In the genomic region with DNA sequence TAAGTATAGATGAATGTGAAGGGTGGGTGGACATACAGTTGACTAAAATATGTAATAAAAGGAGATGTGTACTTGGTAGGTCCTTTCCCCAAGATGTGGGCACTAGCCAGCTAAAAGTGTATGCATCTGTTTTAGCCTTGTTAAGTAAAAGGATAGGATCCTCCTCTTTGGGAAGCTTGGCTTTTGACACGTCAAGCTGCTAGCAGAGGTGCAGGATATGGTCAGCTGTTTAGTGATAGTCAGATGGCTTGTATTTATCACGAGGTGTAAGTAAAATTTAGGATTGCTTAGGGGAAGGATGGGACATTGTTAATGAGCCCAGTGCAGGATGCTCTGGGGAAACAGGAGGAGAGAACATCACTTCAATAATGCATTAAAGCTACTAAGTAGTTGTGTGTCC, we compare ENCODE assay signal across 10 cellular contexts. TPM values are rescaled to one million over a fixed set of nuclear protein-coding genes. Genes with fewer than 3 reads are reported as not detected.
DNase-seq lines count a peak whose midpoint lies in the region; ATAC-seq and TF ChIP-seq lines count a peak whose summit lies in the region.
"Had no signal": no experiment of that assay in that cellular context is flagged by ENCODE, and none has a peak within 500 bp of the region (broad histone marks: within the 10 kb centered on the region; RNA-seq: fewer than 3 reads in every experiment).

No MANE protein-coding gene starts in this region.

- H3K4me3 ChIP-seq in heart left ventricle (peak overlapping the region in 10 of 12 donors; percentile 66 to 99 (median 84)), tibial nerve (peak overlapping the region in 2 of 4 donors; percentile 83 to 92), uterus (no peak overlapping the region)

- no peaks in the 10 kb centered on the region for H3K36me3 ChIP-seq in heart left ventricle
- peaks cover 0 to 6% (median 0%) of the 10 kb centered on the region in 3 donors for H3K36me3 ChIP-seq in tibial nerve
- H3K36me3 ChIP-seq in uterus: no peaks in the 10 kb centered on the region
- H3K36me3 ChIP-seq: HAP-1 had no signal

- no peak for DNase-seq in heart left ventricle
- no peak for DNase-seq in Right ventricle myocardium inferior (ENCODE audit: missing footprints)
- no peak for DNase-seq in T-helper 2 cell treated with Interferon-gamma antibody and Interleukin-4, amounts not matched to agents 5 μg/mL and 100 μg/mL, for 36 hours (ENCODE audit: low spot score)
- no peak for DNase-seq in immature natural killer cell
- no peak for DNase-seq in tibial nerve (ENCODE audit: low spot score in 2 of 2)
- DNase-seq in uterus: no peak
- DNase-seq: GDM1 had no signal

- peak overlapping the region; percentile 91 for H3K4me3 Mint-ChIP-seq in T-helper 2 cell treated with Interferon-gamma antibody and Interleukin-4, amounts not matched to agents 5 μg/mL and 100 μg/mL, for 36 hours
- peak overlapping the region; percentile 90 to 96 (median 92) for H3K4me3 Mint-ChIP-seq in immature natural killer cell

- intact Hi-C loops in heart left ventricle (cut with DNase I) (loop anchor here in 8 of 10 donors (2.0 to 10.0 kb wide), 9 partner anchors 48 to 178 kb away; no protein-coding TSS in a partner anchor), Right ventricle myocardium inferior (cut with DNase I) (loop anchor here (5.0 kb wide), 2 partner anchors 58 to 98 kb away; no protein-coding TSS in a partner anchor), uterus (cut with DNase I; ENCODE audit: low total_unique reads) (no loop called here)

- H3K27ac ChIP-seq in heart left ventricle: peak overlapping the region in 8 of 12 donors; percentile 11 to 94 (median 85)
- peak overlapping the region in 3 of 4 donors; percentile 91 to 93 (median 92) for H3K27ac ChIP-seq in tibial nerve
- H3K27ac ChIP-seq in uterus: peak overlapping the region in 1 of 2 donors; percentile 81

- H3K27ac Mint-ChIP-seq in T-helper 2 cell treated with Interferon-gamma antibody and Interleukin-4, amounts not matched to agents 5 μg/mL and 100 μg/mL, for 36 hours: peak overlapping the region; percentile 94
- peak overlapping the region; percentile 92 to 97 (median 96) for H3K27ac Mint-ChIP-seq in immature natural killer cell

- H3K27me3 ChIP-seq in heart left ventricle (no peaks in the 10 kb centered on the region), tibial nerve (no peaks in the 10 kb centered on the region), uterus (no peaks in the 10 kb centered on the region)

- H3K4me1 Mint-ChIP-seq in T-helper 2 cell treated with Interferon-gamma antibody and Interleukin-4, amounts not matched to agents 5 μg/mL and 100 μg/mL, for 36 hours (ENCODE audit: low read depth): peaks cover 51% of the 10 kb centered on the region
- peaks cover 40 to 48% of the 10 kb centered on the region in 2 donors for H3K4me1 Mint-ChIP-seq in immature natural killer cell

- no peaks in the 10 kb centered on the region for H3K9me3 Mint-ChIP-seq in T-helper 2 cell treated with Interferon-gamma antibody and Interleukin-4, amounts not matched to agents 5 μg/mL and 100 μg/mL, for 36 hours
- H3K9me3 Mint-ChIP-seq in immature natural killer cell: no peaks in the 10 kb centered on the region

- TF ChIP-seq EP300 in tibial nerve (IDR thresholded peaks at IDR 0.05): no peak

- H3K36me3 Mint-ChIP-seq in T-helper 2 cell treated with Interferon-gamma antibody and Interleukin-4, amounts not matched to agents 5 μg/mL and 100 μg/mL, for 36 hours (ENCODE audit: low read depth): peaks cover 18% of the 10 kb centered on the region
- H3K36me3 Mint-ChIP-seq in immature natural killer cell: peaks cover 0 to 6% (median 5%) of the 10 kb centered on the region in 3 donors

- ATAC-seq in heart left ventricle: no peak
- no peak for ATAC-seq in Right ventricle myocardium inferior
- no peak for ATAC-seq in GM18519 (IDR thresholded peaks at IDR 0.05; ENCODE audit: low FRiP score, unreplicated experiment)
- no peak for ATAC-seq in GM19324 (IDR thresholded peaks at IDR 0.05; ENCODE audit: low FRiP score, unreplicated experiment)

- WGBS in heart left ventricle, 4 donors: 30 to 48% (median 39%) methylated on average over 2 of the region's 2 CpGs
- 56 to 57% methylated on average over 2 of the region's 2 CpGs for WGBS in tibial nerve, 2 donors

- no peaks in the 10 kb centered on the region for H3K27me3 Mint-ChIP-seq in T-helper 2 cell treated with Interferon-gamma antibody and Interleukin-4, amounts not matched to agents 5 μg/mL and 100 μg/mL, for 36 hours (ENCODE audit: low read depth)
- peaks cover 5 to 15% (median 11%) of the 10 kb centered on the region in 3 donors for H3K27me3 Mint-ChIP-seq in immature natural killer cell (ENCODE audit: low read depth in 3 of 3)

- TF ChIP-seq POLR2A in heart left ventricle (IDR thresholded peaks at IDR 0.05): no peak
- TF ChIP-seq POLR2A in tibial nerve (IDR thresholded peaks at IDR 0.05): no peak
- TF ChIP-seq POLR2A in uterus (IDR thresholded peaks at IDR 0.05): no peak

- TF ChIP-seq CTCF in heart left ventricle (IDR thresholded peaks at IDR 0.05) (no peak), tibial nerve (IDR thresholded peaks at IDR 0.05) (no peak), uterus (IDR thresholded peaks at IDR 0.05) (no peak)

- H3K4me1 ChIP-seq in heart left ventricle: peaks cover 0 to 47% (median 20%) of the 10 kb centered on the region in 12 donors
- peaks cover 0 to 47% (median 12%) of the 10 kb centered on the region in 4 donors for H3K4me1 ChIP-seq in tibial nerve
- no peaks in the 10 kb centered on the region for H3K4me1 ChIP-seq in uterus

- no peaks in the 10 kb centered on the region for H3K9me3 ChIP-seq in heart left ventricle
- no peaks in the 10 kb centered on the region for H3K9me3 ChIP-seq in tibial nerve
- no peaks in the 10 kb centered on the region for H3K9me3 ChIP-seq in uterus
- H3K9me3 ChIP-seq: HAP-1 had no signal

RNA-seq across cellular contexts. Expression of a gene that starts 1.5 kb away (rescaled TPM):
- 10 to 100 TPM; 13.9 to 75.0 (median 19.3) TPM for total RNA-seq in heart left ventricle
- polyA plus RNA-seq in heart left ventricle: 10 to 100 TPM; 11.8 to 15.3 TPM
- 19.7 TPM for total RNA-seq in Right ventricle myocardium inferior
- 10 to 100 TPM in 1 of 3 donors, 1 to 10 TPM in 2; 7.3 to 35.1 (median 8.5) TPM for polyA plus RNA-seq in immature natural killer cell
- total RNA-seq in tibial nerve: 10 to 100 TPM; 87.1 to 96.6 (median 92.4) TPM
- 10 to 100 TPM in 3 of 4 donors, 1 to 10 TPM in 1; 3.6 to 30.3 (median 28.4) TPM for total RNA-seq in uterus

Comparison
In these comparisons a context has a peak if more than half of its experiments do, and no peak if none do; other contexts are left out.
1. H3K4me3 ChIP-seq: peak in heart left ventricle (10 of 12); none in uterus (0 of 2).